In genomic region chrX:17375631-17376380, GRCh38 we compare ENCODE assay signal across 8 cellular contexts. TPM values are rescaled to one million over a fixed set of nuclear protein-coding genes. Genes with fewer than 3 reads are reported as not detected.
A peak's percentile ranks its signal among the peaks of the same experiment; 100 is the strongest.
DNase-seq lines count a peak whose midpoint lies in the region; ATAC-seq and TF ChIP-seq lines count a peak whose summit lies in the region.

No MANE protein-coding gene starts in this region.

- WGBS in esophagus muscularis mucosa = 31% methylated on average over 52 of the region's 98 CpGs

- peak overlapping the region; percentile 48 for H2AFZ ChIP-seq in neuron (ENCODE audit: low read depth, low read length)

- H3K27ac Mint-ChIP-seq in CD14-positive monocyte = no peak overlapping the region

- H3K9me3 ChIP-seq in esophagus muscularis mucosa = no peaks in the 10 kb centered on the region
- no peaks in the 10 kb centered on the region for H3K9me3 ChIP-seq in neuron (ENCODE audit: low read length)

- H3K4me3 Mint-ChIP-seq in CD14-positive monocyte = peak overlapping the region; percentile 27 to 79

- H3K27me3 ChIP-seq in esophagus muscularis mucosa (no peaks in the 10 kb centered on the region), neuron (ENCODE audit: insufficient read depth, low read length) (no peaks in the 10 kb centered on the region)

- peaks cover 59 to 86% (median 68%) of the 10 kb centered on the region in 3 donors for H3K27me3 Mint-ChIP-seq in CD14-positive monocyte (ENCODE audit: low read depth in 3 of 3)

- TF ChIP-seq CTCF in CD14-positive monocyte (IDR thresholded peaks at IDR 0.05) (no peak), esophagus muscularis mucosa (IDR thresholded peaks at IDR 0.05) (no peak)

- intact Hi-C loops in CD14-positive monocyte (cut with micrococcal nuclease) = no loop called here
- intact Hi-C loops in esophagus muscularis mucosa (cut with DNase I) = loop anchor here (10.0 kb wide), 4 partner anchors 81 to 319 kb away; no protein-coding TSS in a partner anchor

- H3K4me3 ChIP-seq in esophagus muscularis mucosa (peak overlapping the region; percentile 62 to 70 (median 64)), neuron (ENCODE audit: low read length) (peak overlapping the region; percentile 69)

- H3K36me3 Mint-ChIP-seq in CD14-positive monocyte = no peaks in the 10 kb centered on the region

- H3K4me1 ChIP-seq in esophagus muscularis mucosa (peaks cover 0 to 15% (median 6%) of the 10 kb centered on the region in 4 donors), neuron (ENCODE audit: insufficient read depth, low read length) (peaks cover 2% of the 10 kb centered on the region)

- no peak for TF ChIP-seq EP300 in esophagus muscularis mucosa (IDR thresholded peaks at IDR 0.05)

- peaks cover 3% of the 10 kb centered on the region for H3K4me1 Mint-ChIP-seq in CD14-positive monocyte

- peaks cover 2 to 18% (median 8%) of the 10 kb centered on the region in 7 donors for H3K9me3 Mint-ChIP-seq in CD14-positive monocyte

- ATAC-seq in HG03045 (IDR thresholded peaks at IDR 0.05; ENCODE audit: unreplicated experiment) (no peak), HG02623 (IDR thresholded peaks at IDR 0.05; ENCODE audit: unreplicated experiment) (no peak), GM21367 (IDR thresholded peaks at IDR 0.05; ENCODE audit: unreplicated experiment) (no peak), HG02759 (IDR thresholded peaks at IDR 0.05; ENCODE audit: unreplicated experiment) (no peak)

- H3K27ac ChIP-seq in esophagus muscularis mucosa (replicated peaks in 1 of 4) = peak overlapping the region; percentile 75 to 81 (median 80)

- H3K36me3 ChIP-seq in esophagus muscularis mucosa (no peaks in the 10 kb centered on the region), neuron (ENCODE audit: insufficient read depth, low read length) (no peaks in the 10 kb centered on the region)

- no peak for TF ChIP-seq POLR2A in esophagus muscularis mucosa (IDR thresholded peaks at IDR 0.05; ENCODE audit: low read depth)

- no peak for DNase-seq in CD14-positive monocyte (ENCODE audit: low spot score)
- DNase-seq in NCI-H1092 (lab: John Stamatoyannopoulos, UW) = peak; percentile 27
- no peak for DNase-seq in esophagus muscularis mucosa (ENCODE audit: extremely low spot score)

RNA-seq across cellular contexts. Expression of gene NHS, which starts 0.8 kb away (rescaled TPM):
- polyA plus RNA-seq in CD14-positive monocyte = 1 to 10 TPM in 1 of 2 donors, under 1 TPM in 1; 0.86 to 1.3 TPM
- total RNA-seq in esophagus muscularis mucosa = 1 to 10 TPM; 5.0 to 8.7 (median 6.2) TPM
